ENCODE assay signal across 21 cellular contexts in genomic region chr12:108598553-108599250, GRCh38. TPM values are rescaled to one million over a fixed set of nuclear protein-coding genes. Genes with fewer than 3 reads are reported as not detected.
A peak's percentile ranks its signal among the peaks of the same experiment; 100 is the strongest.
DNase-seq lines count a peak whose midpoint lies in the region; ATAC-seq and TF ChIP-seq lines count a peak whose summit lies in the region.
"Had no signal": no experiment of that assay in that cellular context is flagged by ENCODE, and none has a peak within 500 bp of the region (broad histone marks: within the 10 kb centered on the region; RNA-seq: fewer than 3 reads in every experiment).

No MANE protein-coding gene starts in this region.

- H3K9me3 ChIP-seq in SK-N-SH (no peaks in the 10 kb centered on the region), vagina (no peaks in the 10 kb centered on the region)
- H3K9me3 ChIP-seq: right atrium auricular region, thoracic aorta had no signal

- POLR2A ChIA-PET in SK-N-SH (lab: Yijun Ruan, JAX), result no interaction called here

- 0 out of 2 replicates have a peak overlapping the region, but pooled peaks have one; percentile 91 for H3K4me2 ChIP-seq in SK-N-SH

- H3K27me3 ChIP-seq in SK-N-SH (ENCODE audit: insufficient read depth) (no peaks in the 10 kb centered on the region), vagina (no peaks in the 10 kb centered on the region)
- H3K27me3 ChIP-seq: right atrium auricular region had no signal

- no peaks in the 10 kb centered on the region for H3K27me3 Mint-ChIP-seq in neural crest cell (ENCODE audit: low read depth)

- H3K36me3 ChIP-seq in SK-N-SH (replicated peaks in 1 of 2; ENCODE audit: control insufficient read depth in 1 of 2, insufficient read depth in 2 of 2, low read length in 1 of 2) (no peaks in the 10 kb centered on the region), vagina (no peaks in the 10 kb centered on the region)
- H3K36me3 ChIP-seq: right atrium auricular region, thoracic aorta had no signal

- H3K4me3 ChIP-seq in SK-N-SH (ENCODE audit: low read depth in 2 of 2, low read length in 1 of 2) (peak overlapping the region in 1 of 2 experiments; percentile 28; a peak in 1 of 4 replicates), fibroblast of mammary gland (ENCODE audit: control insufficient read depth, low read depth, low read length) (peak overlapping the region; percentile 70), vagina (peak overlapping the region in 1 of 2 donors; percentile 41)
- H3K4me3 ChIP-seq: thoracic aorta had no signal

- H3K4me3 Mint-ChIP-seq in neural crest cell, result no peak overlapping the region
- H3K4me3 Mint-ChIP-seq: dendritic cell treated with granulocyte-macrophage colony-stimulating factor and Interleukin-4, amounts not matched to agents 40 ng/mL and 50 ng/mL, for 4 days had no signal

- no peaks in the 10 kb centered on the region for H3K9me2 ChIP-seq in SK-N-SH

- 92% methylated on average over 11 of the region's 11 CpGs for WGBS in SK-N-SH (ENCODE audit: low lambda C conversion rate)

- H3K27ac Mint-ChIP-seq in neural crest cell (ENCODE audit: unreplicated experiment), result peak overlapping the region; percentile 92
- H3K27ac Mint-ChIP-seq: dendritic cell treated with granulocyte-macrophage colony-stimulating factor and Interleukin-4, amounts not matched to agents 40 ng/mL and 50 ng/mL, for 4 days had no signal

- H3K79me2 ChIP-seq in SK-N-SH (ENCODE audit: insufficient read depth), result no peaks in the 10 kb centered on the region

- H3K9me3 Mint-ChIP-seq in neural crest cell, result no peaks in the 10 kb centered on the region
- H3K9me3 Mint-ChIP-seq: dendritic cell treated with granulocyte-macrophage colony-stimulating factor and Interleukin-4, amounts not matched to agents 40 ng/mL and 50 ng/mL, for 4 days had no signal

- H3F3A ChIP-seq in SK-N-SH (replicated peaks; ENCODE audit: insufficient read depth), result peaks cover 7% of the 10 kb centered on the region

- intact Hi-C loops in vagina (cut with DNase I), result no loop called here

- peaks cover 7% of the 10 kb centered on the region for H3K4me1 Mint-ChIP-seq in neural crest cell

- no peaks in the 10 kb centered on the region for H4K20me1 ChIP-seq in SK-N-SH (ENCODE audit: insufficient read depth)

- no peak for TF ChIP-seq CTCF in SK-N-SH (IDR thresholded peaks at IDR 0.05)
- no peak for TF ChIP-seq CTCF in fibroblast of mammary gland (conservative IDR thresholded peaks at IDR 0.05; ENCODE audit: control insufficient read depth, insufficient read depth, low read depth, low read length)
- TF ChIP-seq CTCF in neural crest cell (conservative IDR thresholded peaks at IDR 0.05), result no peak
- no peak for TF ChIP-seq CTCF in vagina (IDR thresholded peaks at IDR 0.05)

- CTCF ChIA-PET in SK-N-SH (lab: Yijun Ruan, JAX), result interaction anchor here (0.7 to 1.1 kb wide), 3 partner anchors 19 to 55 kb away, joined by 3 to 5 read pairs (median 4); partner anchors contain the start of gene ISCU

- TF ChIP-seq RAD21 in SK-N-SH (IDR thresholded peaks at IDR 0.05; ENCODE audit: low read length), result no peak

- H3K4me1 ChIP-seq in SK-N-SH (ENCODE audit: control insufficient read depth in 1 of 2, insufficient read depth in 2 of 2, low read depth in 1 of 2, low read length in 1 of 2) (peaks cover 0 to 26% of the 10 kb centered on the region in 2 experiments; a peak in 1 of 4 replicates), vagina (peaks cover 25% of the 10 kb centered on the region)

- no peak for TF ChIP-seq EP300 in SK-N-SH (IDR thresholded peaks at IDR 0.05; ENCODE audit: borderline replicate concordance in 1 of 2, low read depth in 1 of 2, low read length in 1 of 2)

- ATAC-seq in SK-N-SH treated with all-trans-retinoic acid at 6 μM for 48 hours (no peak), HG03439 (IDR thresholded peaks at IDR 0.05; ENCODE audit: unreplicated experiment) (no peak)

- H3K36me3 Mint-ChIP-seq in neural crest cell (ENCODE audit: low read depth), result no peaks in the 10 kb centered on the region

- H2AFZ ChIP-seq in SK-N-SH (ENCODE audit: low read depth), result 0 out of 2 replicates have a peak overlapping the region, but pooled peaks have one; percentile 41

- no peak for DNase-seq in SK-N-SH
- DNase-seq in fibroblast of mammary gland (ENCODE audit: low read depth), result no peak
- no peak for DNase-seq in neural crest cell (ENCODE audit: low read depth, low spot score)
- no peak for DNase-seq in vagina (ENCODE audit: extremely low spot score in 2 of 2)
- DNase-seq in cerebellar cortex (ENCODE audit: low spot score), result no peak
- DNase-seq in 8988T, result no peak
- DNase-seq: DMS 273 treated with DMSO at 0.1 percent for 48 hours; Karpas-422; left colon; NCI-H1092; NCI-H2081; NK-92 treated with Interleukin-12 subunit alpha and Interleukin-12 subunit beta, amount 100 ng/mL, for 24 hours had no signal

- no peak for TF ChIP-seq POLR2A in vagina (IDR thresholded peaks at IDR 0.05)

- H3K9ac ChIP-seq in SK-N-SH, result no peak overlapping the region

- H3K27ac ChIP-seq in SK-N-SH (ENCODE audit: low read depth in 2 of 2, low read length in 1 of 2) (peak overlapping the region in 1 of 2 experiments; percentile 83; a peak in 2 of 4 replicates), vagina (peak overlapping the region; percentile 86)
- H3K27ac ChIP-seq: 22Rv1, C4-2B, thoracic aorta had no signal

TF ChIP-seq in SK-N-SH, 30 proteins besides CTCF, POLR2A, EP300 and RAD21 (continues in another document):
- TF ChIP-seq TAF1 (IDR thresholded peaks at IDR 0.05; ENCODE audit: borderline replicate concordance, low read depth, low read length) (no peak), FOXM1 (IDR thresholded peaks at IDR 0.05; ENCODE audit: low read depth) (no peak), IRF3 (IDR thresholded peaks at IDR 0.05; ENCODE audit: low read depth, low read length) (no peak), FOXJ3 (CRISPR knock-in tag; IDR thresholded peaks at IDR 0.05) (no peak), TEAD4 (IDR thresholded peaks at IDR 0.05; ENCODE audit: borderline replicate concordance, insufficient read depth) (no peak), YY1 (IDR thresholded peaks at IDR 0.05; ENCODE audit: low read depth) (no peak), NFIC (IDR thresholded peaks at IDR 0.05; ENCODE audit: borderline replicate concordance) (no peak), POLR2AphosphoS5 (IDR thresholded peaks at IDR 0.05; ENCODE audit: low read depth, low read length) (no peak)

TF ChIP-seq in SK-N-SH treated with all-trans-retinoic acid at 6 μM for 48 hours, 23 proteins besides CTCF, POLR2A, EP300 and RAD21:
- TF ChIP-seq ZNF70 (CRISPR knock-in tag; IDR thresholded peaks at IDR 0.05) (no peak), ISL1 (CRISPR knock-in tag; IDR thresholded peaks at IDR 0.05) (no peak), ARNTL (CRISPR knock-in tag; IDR thresholded peaks at IDR 0.05; ENCODE audit: borderline replicate concordance, low read depth) (no peak), ZNF8 (CRISPR knock-in tag; IDR thresholded peaks at IDR 0.05) (no peak), ESRRG (CRISPR knock-in tag; IDR thresholded peaks at IDR 0.05) (no peak), BACH2 (CRISPR knock-in tag; IDR thresholded peaks at IDR 0.05; ENCODE audit: borderline replicate concordance) (no peak), TOX (CRISPR knock-in tag; IDR thresholded peaks at IDR 0.05; ENCODE audit: borderline replicate concordance) (no peak), ZNF565 (CRISPR knock-in tag; conservative IDR thresholded peaks at IDR 0.05; ENCODE audit: low read depth) (no peak), ZFP3 (CRISPR knock-in tag; IDR thresholded peaks at IDR 0.05) (no peak), CSDC2 (CRISPR knock-in tag; IDR thresholded peaks at IDR 0.05) (no peak), TSHZ2 (CRISPR knock-in tag; IDR thresholded peaks at IDR 0.05) (no peak)

RNA-seq across cellular contexts. Expression of gene TMEM119, which starts 0.8 kb away (rescaled TPM):
- polyA plus RNA-seq in SK-N-SH (2012; rRNA removed), result 25.7 and 28.2 TPM in 2 replicates
- polyA plus RNA-seq in SK-N-SH (2012; cell fraction: cytosol; rRNA removed), result 19.1 and 26.9 TPM in 2 replicates
- 9.4 and 11.8 TPM in 2 replicates for polyA plus RNA-seq in SK-N-SH (2012; cell fraction: nucleus; rRNA removed)
- 0.72 and 1.0 TPM in 2 replicates for total RNA-seq in neural crest cell
- total RNA-seq in vagina, result 34.6 TPM
- total RNA-seq: HT-29, NCI-H460 had no signal

RNA-seq across cellular contexts. Expression of gene SELPLG, which starts 35.0 kb away (rescaled TPM):
- 2.8 and 3.2 TPM in 2 replicates for polyA plus RNA-seq in SK-N-SH (2012; rRNA removed)
- polyA plus RNA-seq in SK-N-SH (2012; cell fraction: cytosol; rRNA removed), result 1.3 and 2.1 TPM in 2 replicates
- polyA plus RNA-seq in SK-N-SH (2012; cell fraction: nucleus; rRNA removed), result 5.8 and 6.0 TPM in 2 replicates
- 0.39 and 0.51 TPM in 2 replicates for total RNA-seq in neural crest cell
- total RNA-seq in vagina, result 14.2 TPM
- total RNA-seq: HT-29, NCI-H460 had no signal

RNA-seq across cellular contexts. Expression of gene ISCU, which starts 36.3 kb away (rescaled TPM):
- 165 and 166 TPM in 2 replicates for polyA plus RNA-seq in SK-N-SH (2012; rRNA removed)
- 165 and 208 TPM in 2 replicates for polyA plus RNA-seq in SK-N-SH (2012; cell fraction: cytosol; rRNA removed)
- polyA plus RNA-seq in SK-N-SH (2012; cell fraction: nucleus; rRNA removed), result 180 and 206 TPM in 2 replicates
- total RNA-seq in neural crest cell (54.4 and 55.5 TPM in 2 replicates), vagina (167 TPM)

RNA-seq across cellular contexts. Expression of gene SART3, which starts 37.7 kb away (rescaled TPM):
- polyA plus RNA-seq in SK-N-SH (2012; rRNA removed), result 23.4 and 28.9 TPM in 2 replicates
- polyA plus RNA-seq in SK-N-SH (2012; cell fraction: cytosol; rRNA removed), result 25.3 and 27.8 TPM in 2 replicates
- 61.7 and 64.4 TPM in 2 replicates for polyA plus RNA-seq in SK-N-SH (2012; cell fraction: nucleus; rRNA removed)
- total RNA-seq in neural crest cell (87.5 and 89.5 TPM in 2 replicates), vagina (44.2 TPM)

Comparison
In these comparisons a context has a peak if more than half of its experiments do, and no peak if none do; other contexts are left out.
1. RNA of gene TMEM119, which starts 0.8 kb away (total RNA-seq): 34.6 TPM in vagina (single experiment); 0.72 to 1.0 TPM in neural crest cell; every median in the first group is over 10 times any median in the second.
2. RNA of gene SELPLG, which starts 35.0 kb away (total RNA-seq): 14.2 TPM in vagina (single experiment); 0.39 to 0.51 TPM in neural crest cell; every median in the first group is over 10 times any median in the second.